9 cellular contexts compared by ENCODE assay signal in genomic region chr1:159821171-159821867, GRCh38. TPM values are rescaled to one million over a fixed set of nuclear protein-coding genes. Genes with fewer than 3 reads are reported as not detected.
DNase-seq lines count a peak whose midpoint lies in the region; ATAC-seq, FAIRE-seq and TF ChIP-seq lines count a peak whose summit lies in the region.
"Had no signal": no experiment of that assay in that cellular context is flagged by ENCODE, and none has a peak within 500 bp of the region (broad histone marks: within the 10 kb centered on the region; RNA-seq: fewer than 3 reads in every experiment).

No MANE protein-coding gene starts in this region.

- peak; percentile 61 for ATAC-seq in HG03045 (IDR thresholded peaks at IDR 0.05; ENCODE audit: unreplicated experiment)
- peak; percentile 98 for ATAC-seq in SK-N-SH treated with all-trans-retinoic acid at 6 μM for 48 hours
- ATAC-seq in GM19023 (IDR thresholded peaks at IDR 0.05; ENCODE audit: unreplicated experiment) = no peak
- ATAC-seq in HG03175 (IDR thresholded peaks at IDR 0.05; ENCODE audit: unreplicated experiment) = no peak

- H3K9ac ChIP-seq in kidney (ENCODE audit: low read length in 2 of 2) = no peak overlapping the region

- H3K36me3 ChIP-seq in kidney (ENCODE audit: control insufficient read depth in 1 of 2, insufficient read depth in 2 of 2, low read length in 2 of 2) (no peaks in the 10 kb centered on the region), SJCRH30 (no peaks in the 10 kb centered on the region)

- H3K27ac ChIP-seq in kidney (ENCODE audit: low read depth in 2 of 2, low read length in 2 of 2) (no peak overlapping the region), SJCRH30 (no peak overlapping the region)

- H3K27me3 ChIP-seq in SJCRH30 = no peaks in the 10 kb centered on the region; the same call in 1 of the 2 replicates

- no peak overlapping the region for H3K4me3 ChIP-seq in kidney (ENCODE audit: low read length in 2 of 2)
- no peak overlapping the region for H3K4me3 ChIP-seq in SJCRH30

- no peak for FAIRE-seq in D721Med (lab: Jason Lieb, UNC)
- FAIRE-seq in kidney (lab: Jason Lieb, UNC) = no peak

- intact Hi-C loops in kidney (cut with DNase I) = no loop called here

- DNase-seq in D721Med (ENCODE audit: insufficient read length, low spot score) (no peak), kidney (no peak), SJCRH30 (no peak)
- DNase-seq in stimulated activated CD4-positive, alpha-beta T cell treated with anti-CD3 and anti-CD28 coated beads, Interleukin-4, amount 100 ng/mL, for 4 hours = no peak

- H3K9me3 ChIP-seq in kidney (ENCODE audit: control insufficient read depth in 1 of 2, low read length in 2 of 2) (no peaks in the 10 kb centered on the region), SJCRH30 (replicated peaks) (no peaks in the 10 kb centered on the region)

- TF ChIP-seq CTCF in D721Med (IDR thresholded peaks at IDR 0.05; ENCODE audit: insufficient read depth, missing control alignments) (peak; percentile 74), kidney (IDR thresholded peaks at IDR 0.05; ENCODE audit: borderline replicate concordance, extremely low read depth, insufficient read depth) (peak; percentile 33)

- H3K4me1 ChIP-seq in kidney (ENCODE audit: control insufficient read depth in 1 of 2, insufficient read depth in 1 of 2, low read depth in 1 of 2, low read length in 2 of 2) (peaks cover 0 to 1% of the 10 kb centered on the region in 2 donors), SJCRH30 (no peaks in the 10 kb centered on the region)

TF ChIP-seq in SK-N-SH treated with all-trans-retinoic acid at 6 μM for 48 hours, 23 proteins besides CTCF, POLR2A, EP300 and RAD21:
- TF ChIP-seq TSHZ2 (CRISPR knock-in tag; IDR thresholded peaks at IDR 0.05) = no peak
- TF ChIP-seq ZFP3 (CRISPR knock-in tag; IDR thresholded peaks at IDR 0.05) = no peak

RNA-seq across cellular contexts. Expression of gene SLAMF8, which starts 5.4 kb away (rescaled TPM):
- total RNA-seq in kidney = 12.0 TPM
- polyA plus RNA-seq in kidney (ENCODE audit: insufficient read depth, low read depth, low replicate concordance) = 1.8 TPM
- total RNA-seq in SJCRH30 (2014; rRNA removed; shearing (Covaris generic)) = 0.05 TPM in 1 of 2 replicates, not detected in the other

RNA-seq across cellular contexts. Expression of gene FCRL6, which starts 19.2 kb away (rescaled TPM):
- 1.4 TPM for total RNA-seq in kidney
- polyA plus RNA-seq in kidney (ENCODE audit: insufficient read depth, low read depth, low replicate concordance) = 0.45 TPM
- not detected in 2 replicates for total RNA-seq in SJCRH30 (2014; rRNA removed; shearing (Covaris generic))
- total RNA-seq: T-helper 2 cell treated with Interferon-gamma antibody and Interleukin-4, amounts not matched to agents 100 ng/mL and 5 ng/mL, for 36 hours had no signal

RNA-seq across cellular contexts. Expression of gene DUSP23, which starts 40.6 kb away (rescaled TPM):
- total RNA-seq in kidney = 128 TPM
- 327 TPM for polyA plus RNA-seq in kidney (ENCODE audit: insufficient read depth, low read depth, low replicate concordance)
- total RNA-seq in SJCRH30 (2014; rRNA removed; shearing (Covaris generic)) = not detected in 2 replicates

RNA-seq across cellular contexts. Expression of gene VSIG8, which starts 41.1 kb away (rescaled TPM):
- not detected for total RNA-seq in kidney
- 8.1 TPM for polyA plus RNA-seq in kidney (ENCODE audit: insufficient read depth, low read depth, low replicate concordance)
- total RNA-seq in SJCRH30 (2014; rRNA removed; shearing (Covaris generic)) = not detected in 2 replicates
- total RNA-seq: T-helper 2 cell treated with Interferon-gamma antibody and Interleukin-4, amounts not matched to agents 100 ng/mL and 5 ng/mL, for 36 hours had no signal

Comparison
In these comparisons a context has a peak if more than half of its experiments do, and no peak if none do; other contexts are left out.
1. ATAC-seq: peak in HG03045 (single experiment) and SK-N-SH treated with all-trans-retinoic acid at 6 μM for 48 hours (single experiment); none in GM19023 (single experiment) and HG03175 (single experiment).
2. RNA of gene SLAMF8, which starts 5.4 kb away (total RNA-seq): 12.0 TPM in kidney (single experiment); 0.05 TPM in SJCRH30; every median in the first group is over 10 times any median in the second.
3. RNA of gene DUSP23, which starts 40.6 kb away (total RNA-seq): 128 TPM in kidney (single experiment); not detected in SJCRH30; every median in the first group is over 100 times any median in the second.